In the genomic region with DNA sequence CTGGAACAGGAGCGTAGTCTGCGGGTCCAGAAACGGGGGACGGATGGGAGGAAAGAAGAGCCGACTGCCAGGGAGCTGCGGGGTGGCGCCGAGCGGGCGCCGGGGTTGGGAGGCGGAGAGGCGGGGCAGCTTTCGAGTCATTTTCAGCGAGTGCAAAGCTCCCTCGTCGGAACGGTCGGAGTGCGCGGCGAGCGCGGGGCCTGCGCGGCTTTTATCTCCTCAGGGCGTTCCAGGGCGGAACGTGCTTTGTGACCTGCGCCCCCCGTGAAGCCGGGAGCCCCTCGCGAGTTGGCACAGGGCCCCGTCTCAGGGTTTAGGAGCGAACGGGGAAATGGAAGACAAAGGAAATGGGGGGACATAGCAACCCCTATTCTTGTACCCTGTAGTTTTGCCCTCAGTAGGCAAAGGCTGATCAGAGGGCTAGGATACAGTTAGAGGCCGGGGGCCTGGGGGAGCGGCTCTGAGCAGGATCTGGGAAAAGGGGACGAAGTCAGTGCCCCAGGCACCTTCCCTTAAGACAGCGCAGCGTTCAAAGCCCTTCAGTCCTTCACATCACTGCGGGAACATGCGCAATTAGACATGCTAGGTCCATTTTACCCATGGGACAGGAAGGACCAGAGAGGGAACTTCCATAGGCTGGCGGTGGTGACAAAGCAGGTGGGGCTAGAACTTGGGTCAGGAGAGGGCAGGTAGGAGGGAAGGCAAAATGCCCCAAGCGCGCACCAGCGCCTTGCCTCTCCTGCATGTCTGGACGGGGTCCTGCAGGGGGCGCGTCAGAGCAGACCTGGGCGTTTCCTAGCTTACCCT, we compare ENCODE assay signal across 1 cellular context.
TF ChIP-seq lines count a peak whose summit lies in the region.

No MANE protein-coding gene starts in this region.

TF ChIP-seq in HepG2, 621 proteins besides CTCF, POLR2A, EP300 and RAD21 (continued from another document and continues in another):
- TF ChIP-seq, protein P1, sequence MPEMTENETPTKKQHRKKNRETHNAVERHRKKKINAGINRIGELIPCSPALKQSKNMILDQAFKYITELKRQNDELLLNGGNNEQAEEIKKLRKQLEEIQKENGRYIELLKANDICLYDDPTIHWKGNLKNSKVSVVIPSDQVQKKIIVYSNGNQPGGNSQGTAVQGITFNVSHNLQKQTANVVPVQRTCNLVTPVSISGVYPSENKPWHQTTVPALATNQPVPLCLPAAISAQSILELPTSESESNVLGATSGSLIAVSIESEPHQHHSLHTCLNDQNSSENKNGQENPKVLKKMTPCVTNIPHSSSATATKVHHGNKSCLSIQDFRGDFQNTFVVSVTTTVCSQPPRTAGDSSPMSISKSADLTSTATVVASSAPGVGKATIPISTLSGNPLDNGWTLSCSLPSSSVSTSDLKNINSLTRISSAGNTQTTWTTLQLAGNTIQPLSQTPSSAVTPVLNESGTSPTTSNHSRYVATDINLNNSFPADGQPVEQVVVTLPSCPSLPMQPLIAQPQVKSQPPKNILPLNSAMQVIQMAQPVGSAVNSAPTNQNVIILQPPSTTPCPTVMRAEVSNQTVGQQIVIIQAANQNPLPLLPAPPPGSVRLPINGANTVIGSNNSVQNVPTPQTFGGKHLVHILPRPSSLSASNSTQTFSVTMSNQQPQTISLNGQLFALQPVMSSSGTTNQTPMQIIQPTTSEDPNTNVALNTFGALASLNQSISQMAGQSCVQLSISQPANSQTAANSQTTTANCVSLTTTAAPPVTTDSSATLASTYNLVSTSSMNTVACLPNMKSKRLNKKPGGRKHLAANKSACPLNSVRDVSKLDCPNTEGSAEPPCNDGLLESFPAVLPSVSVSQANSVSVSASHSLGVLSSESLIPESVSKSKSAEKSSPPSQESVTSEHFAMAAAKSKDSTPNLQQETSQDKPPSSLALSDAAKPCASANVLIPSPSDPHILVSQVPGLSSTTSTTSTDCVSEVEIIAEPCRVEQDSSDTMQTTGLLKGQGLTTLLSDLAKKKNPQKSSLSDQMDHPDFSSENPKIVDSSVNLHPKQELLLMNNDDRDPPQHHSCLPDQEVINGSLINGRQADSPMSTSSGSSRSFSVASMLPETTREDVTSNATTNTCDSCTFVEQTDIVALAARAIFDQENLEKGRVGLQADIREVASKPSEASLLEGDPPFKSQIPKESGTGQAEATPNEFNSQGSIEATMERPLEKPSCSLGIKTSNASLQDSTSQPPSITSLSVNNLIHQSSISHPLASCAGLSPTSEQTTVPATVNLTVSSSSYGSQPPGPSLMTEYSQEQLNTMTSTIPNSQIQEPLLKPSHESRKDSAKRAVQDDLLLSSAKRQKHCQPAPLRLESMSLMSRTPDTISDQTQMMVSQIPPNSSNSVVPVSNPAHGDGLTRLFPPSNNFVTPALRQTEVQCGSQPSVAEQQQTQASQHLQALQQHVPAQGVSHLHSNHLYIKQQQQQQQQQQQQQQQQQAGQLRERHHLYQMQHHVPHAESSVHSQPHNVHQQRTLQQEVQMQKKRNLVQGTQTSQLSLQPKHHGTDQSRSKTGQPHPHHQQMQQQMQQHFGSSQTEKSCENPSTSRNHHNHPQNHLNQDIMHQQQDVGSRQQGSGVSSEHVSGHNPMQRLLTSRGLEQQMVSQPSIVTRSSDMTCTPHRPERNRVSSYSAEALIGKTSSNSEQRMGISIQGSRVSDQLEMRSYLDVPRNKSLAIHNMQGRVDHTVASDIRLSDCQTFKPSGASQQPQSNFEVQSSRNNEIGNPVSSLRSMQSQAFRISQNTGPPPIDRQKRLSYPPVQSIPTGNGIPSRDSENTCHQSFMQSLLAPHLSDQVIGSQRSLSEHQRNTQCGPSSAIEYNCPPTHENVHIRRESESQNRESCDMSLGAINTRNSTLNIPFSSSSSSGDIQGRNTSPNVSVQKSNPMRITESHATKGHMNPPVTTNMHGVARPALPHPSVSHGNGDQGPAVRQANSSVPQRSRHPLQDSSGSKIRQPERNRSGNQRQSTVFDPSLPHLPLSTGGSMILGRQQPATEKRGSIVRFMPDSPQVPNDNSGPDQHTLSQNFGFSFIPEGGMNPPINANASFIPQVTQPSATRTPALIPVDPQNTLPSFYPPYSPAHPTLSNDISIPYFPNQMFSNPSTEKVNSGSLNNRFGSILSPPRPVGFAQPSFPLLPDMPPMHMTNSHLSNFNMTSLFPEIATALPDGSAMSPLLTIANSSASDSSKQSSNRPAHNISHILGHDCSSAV (CRISPR knock-in tag; IDR thresholded peaks at IDR 0.05; ENCODE audit: borderline replicate concordance): no peak
- TF ChIP-seq, protein P2, sequence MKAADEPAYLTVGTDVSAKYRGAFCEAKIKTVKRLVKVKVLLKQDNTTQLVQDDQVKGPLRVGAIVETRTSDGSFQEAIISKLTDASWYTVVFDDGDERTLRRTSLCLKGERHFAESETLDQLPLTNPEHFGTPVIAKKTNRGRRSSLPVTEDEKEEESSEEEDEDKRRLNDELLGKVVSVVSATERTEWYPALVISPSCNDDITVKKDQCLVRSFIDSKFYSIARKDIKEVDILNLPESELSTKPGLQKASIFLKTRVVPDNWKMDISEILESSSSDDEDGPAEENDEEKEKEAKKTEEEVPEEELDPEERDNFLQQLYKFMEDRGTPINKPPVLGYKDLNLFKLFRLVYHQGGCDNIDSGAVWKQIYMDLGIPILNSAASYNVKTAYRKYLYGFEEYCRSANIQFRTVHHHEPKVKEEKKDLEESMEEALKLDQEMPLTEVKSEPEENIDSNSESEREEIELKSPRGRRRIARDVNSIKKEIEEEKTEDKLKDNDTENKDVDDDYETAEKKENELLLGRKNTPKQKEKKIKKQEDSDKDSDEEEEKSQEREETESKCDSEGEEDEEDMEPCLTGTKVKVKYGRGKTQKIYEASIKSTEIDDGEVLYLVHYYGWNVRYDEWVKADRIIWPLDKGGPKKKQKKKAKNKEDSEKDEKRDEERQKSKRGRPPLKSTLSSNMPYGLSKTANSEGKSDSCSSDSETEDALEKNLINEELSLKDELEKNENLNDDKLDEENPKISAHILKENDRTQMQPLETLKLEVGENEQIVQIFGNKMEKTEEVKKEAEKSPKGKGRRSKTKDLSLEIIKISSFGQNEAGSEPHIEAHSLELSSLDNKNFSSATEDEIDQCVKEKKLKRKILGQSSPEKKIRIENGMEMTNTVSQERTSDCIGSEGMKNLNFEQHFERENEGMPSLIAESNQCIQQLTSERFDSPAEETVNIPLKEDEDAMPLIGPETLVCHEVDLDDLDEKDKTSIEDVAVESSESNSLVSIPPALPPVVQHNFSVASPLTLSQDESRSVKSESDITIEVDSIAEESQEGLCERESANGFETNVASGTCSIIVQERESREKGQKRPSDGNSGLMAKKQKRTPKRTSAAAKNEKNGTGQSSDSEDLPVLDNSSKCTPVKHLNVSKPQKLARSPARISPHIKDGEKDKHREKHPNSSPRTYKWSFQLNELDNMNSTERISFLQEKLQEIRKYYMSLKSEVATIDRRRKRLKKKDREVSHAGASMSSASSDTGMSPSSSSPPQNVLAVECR (CRISPR knock-in tag; IDR thresholded peaks at IDR 0.05; ENCODE audit: borderline replicate concordance): peak; percentile 24; the same call in 1 of the 2 replicates
- TF ChIP-seq HNF4G (IDR thresholded peaks at IDR 0.05; ENCODE audit: borderline replicate concordance, low read depth, low read length) (no peak), HNF4G (CRISPR knock-in tag; IDR thresholded peaks at IDR 0.05; ENCODE audit: borderline replicate concordance, low read depth) (no peak), ZBTB7B (CRISPR knock-in tag; IDR thresholded peaks at IDR 0.05) (peak; percentile 59; the same call in 1 of the 2 replicates), ZNF367 (CRISPR knock-in tag; IDR thresholded peaks at IDR 0.05; ENCODE audit: borderline replicate concordance) (0 out of 2 replicates have a peak, but pooled peaks have one; percentile 34), HDAC6 (IDR thresholded peaks at IDR 0.05; ENCODE audit: low read depth, low read length) (no peak), ZMYM3 (CRISPR knock-in tag; IDR thresholded peaks at IDR 0.05) (no peak), ZNF781 (CRISPR knock-in tag; IDR thresholded peaks at IDR 0.05; ENCODE audit: borderline replicate concordance, not compliant biosample characterization) (no peak), PAX8 (CRISPR knock-in tag; IDR thresholded peaks at IDR 0.05; ENCODE audit: borderline replicate concordance) (peak; percentile 69; the same call in 1 of the 2 replicates), ZNF644 (CRISPR knock-in tag; IDR thresholded peaks at IDR 0.05; ENCODE audit: low read depth) (0 out of 2 replicates have a peak, but pooled peaks have one; percentile 12), SP2 (CRISPR knock-in tag; IDR thresholded peaks at IDR 0.05) (no peak), ZNF558 (CRISPR knock-in tag; IDR thresholded peaks at IDR 0.05; ENCODE audit: borderline replicate concordance) (no peak), ZFP36 (IDR thresholded peaks at IDR 0.05; ENCODE audit: borderline replicate concordance, low read depth, low read length, partially characterized antibody) (no peak), ZNF24 (IDR thresholded peaks at IDR 0.05) (no peak), ZNF331 (CRISPR knock-in tag; IDR thresholded peaks at IDR 0.05) (peak; percentile 30; the same call in 1 of the 2 replicates), ZNF468 (CRISPR knock-in tag; IDR thresholded peaks at IDR 0.05) (no peak), JARID2 (CRISPR knock-in tag; IDR thresholded peaks at IDR 0.05; ENCODE audit: insufficient replicate concordance) (no peak), ZNF451 (CRISPR knock-in tag; IDR thresholded peaks at IDR 0.05) (peak; percentile 35; the same call in 1 of the 2 replicates), AKAP8 (CRISPR knock-in tag; IDR thresholded peaks at IDR 0.05) (no peak), HES4 (CRISPR knock-in tag; IDR thresholded peaks at IDR 0.05; ENCODE audit: borderline replicate concordance) (0 out of 2 replicates have a peak, but pooled peaks have one; percentile 36), NFYC (CRISPR knock-in tag; IDR thresholded peaks at IDR 0.05) (no peak), KAT2B (IDR thresholded peaks at IDR 0.05; ENCODE audit: borderline replicate concordance, low read depth, low read length) (no peak), SMC3 (IDR thresholded peaks at IDR 0.05; ENCODE audit: low read length) (no peak; the same call in 1 of the 2 replicates), HDAC1 (CRISPR knock-in tag; IDR thresholded peaks at IDR 0.05) (peak; percentile 49; the same call in 1 of the 2 replicates), ZNF501 (CRISPR knock-in tag; IDR thresholded peaks at IDR 0.05) (peak; percentile 47; the same call in 1 of the 2 replicates), ZNF317 (CRISPR knock-in tag; IDR thresholded peaks at IDR 0.05) (no peak), ZNF589 (CRISPR knock-in tag; conservative IDR thresholded peaks at IDR 0.05) (no peak), HOXA3 (CRISPR knock-in tag; IDR thresholded peaks at IDR 0.05) (no peak), SP5 (CRISPR knock-in tag; IDR thresholded peaks at IDR 0.05; ENCODE audit: borderline replicate concordance, low read depth) (peak; percentile 50; the same call in 1 of the 2 replicates), ZNF12 (CRISPR knock-in tag; IDR thresholded peaks at IDR 0.05) (no peak), ZNF777 (CRISPR knock-in tag; IDR thresholded peaks at IDR 0.05) (peak; percentile 60), ZNF605 (CRISPR knock-in tag; IDR thresholded peaks at IDR 0.05) (0 out of 2 replicates have a peak, but pooled peaks have one; percentile 31), TGIF2 (CRISPR knock-in tag; IDR thresholded peaks at IDR 0.05) (no peak)
- TF ChIP-seq, protein P3, sequence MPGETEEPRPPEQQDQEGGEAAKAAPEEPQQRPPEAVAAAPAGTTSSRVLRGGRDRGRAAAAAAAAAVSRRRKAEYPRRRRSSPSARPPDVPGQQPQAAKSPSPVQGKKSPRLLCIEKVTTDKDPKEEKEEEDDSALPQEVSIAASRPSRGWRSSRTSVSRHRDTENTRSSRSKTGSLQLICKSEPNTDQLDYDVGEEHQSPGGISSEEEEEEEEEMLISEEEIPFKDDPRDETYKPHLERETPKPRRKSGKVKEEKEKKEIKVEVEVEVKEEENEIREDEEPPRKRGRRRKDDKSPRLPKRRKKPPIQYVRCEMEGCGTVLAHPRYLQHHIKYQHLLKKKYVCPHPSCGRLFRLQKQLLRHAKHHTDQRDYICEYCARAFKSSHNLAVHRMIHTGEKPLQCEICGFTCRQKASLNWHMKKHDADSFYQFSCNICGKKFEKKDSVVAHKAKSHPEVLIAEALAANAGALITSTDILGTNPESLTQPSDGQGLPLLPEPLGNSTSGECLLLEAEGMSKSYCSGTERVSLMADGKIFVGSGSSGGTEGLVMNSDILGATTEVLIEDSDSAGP (CRISPR knock-in tag; IDR thresholded peaks at IDR 0.05; ENCODE audit: borderline replicate concordance): peak; percentile 59; the same call in 1 of the 2 replicates
- TF ChIP-seq, protein P4, sequence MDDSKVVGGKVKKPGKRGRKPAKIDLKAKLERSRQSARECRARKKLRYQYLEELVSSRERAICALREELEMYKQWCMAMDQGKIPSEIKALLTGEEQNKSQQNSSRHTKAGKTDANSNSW (CRISPR knock-in tag; IDR thresholded peaks at IDR 0.05; ENCODE audit: borderline replicate concordance): no peak
- TF ChIP-seq, protein P5, sequence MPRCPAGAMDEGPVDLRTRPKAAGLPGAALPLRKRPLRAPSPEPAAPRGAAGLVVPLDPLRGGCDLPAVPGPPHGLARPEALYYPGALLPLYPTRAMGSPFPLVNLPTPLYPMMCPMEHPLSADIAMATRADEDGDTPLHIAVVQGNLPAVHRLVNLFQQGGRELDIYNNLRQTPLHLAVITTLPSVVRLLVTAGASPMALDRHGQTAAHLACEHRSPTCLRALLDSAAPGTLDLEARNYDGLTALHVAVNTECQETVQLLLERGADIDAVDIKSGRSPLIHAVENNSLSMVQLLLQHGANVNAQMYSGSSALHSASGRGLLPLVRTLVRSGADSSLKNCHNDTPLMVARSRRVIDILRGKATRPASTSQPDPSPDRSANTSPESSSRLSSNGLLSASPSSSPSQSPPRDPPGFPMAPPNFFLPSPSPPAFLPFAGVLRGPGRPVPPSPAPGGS (CRISPR knock-in tag; IDR thresholded peaks at IDR 0.05): no peak; the same call in 1 of the 2 replicates
- TF ChIP-seq, protein P6, sequence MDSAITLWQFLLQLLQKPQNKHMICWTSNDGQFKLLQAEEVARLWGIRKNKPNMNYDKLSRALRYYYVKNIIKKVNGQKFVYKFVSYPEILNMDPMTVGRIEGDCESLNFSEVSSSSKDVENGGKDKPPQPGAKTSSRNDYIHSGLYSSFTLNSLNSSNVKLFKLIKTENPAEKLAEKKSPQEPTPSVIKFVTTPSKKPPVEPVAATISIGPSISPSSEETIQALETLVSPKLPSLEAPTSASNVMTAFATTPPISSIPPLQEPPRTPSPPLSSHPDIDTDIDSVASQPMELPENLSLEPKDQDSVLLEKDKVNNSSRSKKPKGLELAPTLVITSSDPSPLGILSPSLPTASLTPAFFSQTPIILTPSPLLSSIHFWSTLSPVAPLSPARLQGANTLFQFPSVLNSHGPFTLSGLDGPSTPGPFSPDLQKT (CRISPR knock-in tag; IDR thresholded peaks at IDR 0.05; ENCODE audit: borderline replicate concordance): no peak
- TF ChIP-seq, protein P7, sequence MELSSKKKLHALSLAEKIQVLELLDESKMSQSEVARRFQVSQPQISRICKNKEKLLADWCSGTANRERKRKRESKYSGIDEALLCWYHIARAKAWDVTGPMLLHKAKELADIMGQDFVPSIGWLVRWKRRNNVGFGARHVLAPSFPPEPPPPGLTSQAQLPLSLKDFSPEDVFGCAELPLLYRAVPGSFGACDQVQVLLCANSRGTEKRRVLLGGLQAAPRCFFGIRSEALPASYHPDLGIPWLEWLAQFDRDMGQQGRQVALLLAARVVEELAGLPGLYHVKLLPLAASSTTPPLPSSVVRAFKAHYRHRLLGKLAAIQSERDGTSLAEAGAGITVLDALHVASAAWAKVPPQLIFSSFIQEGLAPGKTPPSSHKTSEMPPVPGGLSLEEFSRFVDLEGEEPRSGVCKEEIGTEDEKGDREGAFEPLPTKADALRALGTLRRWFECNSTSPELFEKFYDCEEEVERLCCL (CRISPR knock-in tag; IDR thresholded peaks at IDR 0.05; ENCODE audit: borderline replicate concordance): 0 out of 2 replicates have a peak, but pooled peaks have one; percentile 29
